In the genomic region with DNA sequence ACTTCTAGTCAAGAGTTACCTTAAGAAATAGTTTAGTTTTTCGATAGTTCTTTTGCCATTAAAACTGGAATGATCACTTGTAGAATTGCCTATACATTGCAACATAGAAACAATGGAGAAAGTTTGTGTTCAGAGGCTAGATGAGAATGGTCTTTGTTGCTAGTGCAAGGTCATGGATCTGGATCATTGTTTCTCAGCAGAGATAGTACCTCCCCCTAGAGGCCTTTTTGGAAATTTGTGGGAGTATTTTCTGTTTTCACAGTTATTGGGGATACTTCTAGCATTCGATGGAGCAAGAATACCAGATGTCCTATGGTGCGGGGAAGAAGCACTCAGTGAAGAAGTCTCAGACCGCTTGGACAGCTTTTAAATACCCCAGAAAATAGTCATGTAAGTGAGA, we compare ENCODE assay signal across 9 cellular contexts.
DNase-seq lines count a peak whose midpoint lies in the region; ATAC-seq and TF ChIP-seq lines count a peak whose summit lies in the region.
"Had no signal": no experiment of that assay in that cellular context is flagged by ENCODE, and none has a peak within 500 bp of the region (broad histone marks: within the 10 kb centered on the region; RNA-seq: fewer than 3 reads in every experiment).

No MANE protein-coding gene starts in this region.

- no peaks in the 10 kb centered on the region for H3K36me3 ChIP-seq in heart right ventricle
- H3K36me3 ChIP-seq in right atrium auricular region = no peaks in the 10 kb centered on the region

- H3K4me1 ChIP-seq in heart right ventricle = no peaks in the 10 kb centered on the region
- no peaks in the 10 kb centered on the region for H3K4me1 ChIP-seq in right atrium auricular region

- no peak for DNase-seq in heart right ventricle
- DNase-seq in right atrium auricular region (ENCODE audit: low spot score) = no peak
- peak; percentile 32 for DNase-seq in RWPE1 (ENCODE audit: low spot score)
- peak; percentile 72 to 88 for DNase-seq in foreskin fibroblast
- DNase-seq in effector CD8-positive, alpha-beta T cell (lab: John Stamatoyannopoulos, UW) = no peak
- no peak for DNase-seq in putamen (ENCODE audit: low spot score)
- DNase-seq: DMS153 had no signal

- CTCF ChIA-PET in RWPE1 (lab: Yijun Ruan, JAX) = interaction anchor here (0.7 kb wide), 1 partner anchor 380 kb away, joined by 3 read pairs; no protein-coding TSS in a partner anchor

- H3K27me3 ChIP-seq in heart right ventricle = no peaks in the 10 kb centered on the region
- no peaks in the 10 kb centered on the region for H3K27me3 ChIP-seq in right atrium auricular region

- intact Hi-C loops in heart right ventricle (cut with DNase I) = loop anchor here in 4 of 10 donors (5.0 to 10.0 kb wide), 3 partner anchors 81 to 121 kb away; no protein-coding TSS in a partner anchor

- WGBS in heart right ventricle, 2 donors = 66 to 75% methylated on average over 4 of the region's 4 CpGs

- ATAC-seq in heart right ventricle (no peak), GM18867 (IDR thresholded peaks at IDR 0.05; ENCODE audit: unreplicated experiment) (no peak), HG03521 (IDR thresholded peaks at IDR 0.05; ENCODE audit: unreplicated experiment) (no peak)

- TF ChIP-seq CTCF in heart right ventricle (IDR thresholded peaks at IDR 0.05) = peak in 8 of 9 donors; percentile 19 to 61 (median 48)
- peak in 1 of 2 donors; percentile 55 for TF ChIP-seq CTCF in right atrium auricular region (IDR thresholded peaks at IDR 0.05)
- TF ChIP-seq CTCF in RWPE1 (conservative IDR thresholded peaks at IDR 0.05; ENCODE audit: low read depth) = peak; percentile 25; the same call in 1 of the 2 replicates
- peak; percentile 52 for TF ChIP-seq CTCF in foreskin fibroblast (IDR thresholded peaks at IDR 0.05; ENCODE audit: low read depth, low read length)

- POLR2A ChIA-PET in RWPE1 (lab: Yijun Ruan, JAX; ENCODE audit: low non-redundant PET) = no interaction called here

- H3K4me3 ChIP-seq in heart right ventricle (no peak overlapping the region), right atrium auricular region (no peak overlapping the region), foreskin fibroblast (ENCODE audit: low read depth in 1 of 2, low read length in 2 of 2) (no peak overlapping the region)

- H3K9me3 ChIP-seq in heart right ventricle (no peaks in the 10 kb centered on the region), right atrium auricular region (no peaks in the 10 kb centered on the region)

- H3K27ac ChIP-seq in heart right ventricle (no peak overlapping the region), right atrium auricular region (no peak overlapping the region), RWPE1 (no peak overlapping the region)

Comparison
In these comparisons a context has a peak if more than half of its experiments do, and no peak if none do; other contexts are left out.
1. DNase-seq: peak in RWPE1 (single experiment) and foreskin fibroblast (2 of 2); none in heart right ventricle (0 of 2), right atrium auricular region (single experiment), effector CD8-positive, alpha-beta T cell (single experiment) and putamen (single experiment).